In genomic region chr6:45728674-45729073, GRCh38 we compare ENCODE assay signal across 1 cellular context.
TF ChIP-seq lines count a peak whose summit lies in the region.

No MANE protein-coding gene starts in this region.

TF ChIP-seq in SK-N-SH treated with all-trans-retinoic acid at 6 μM for 48 hours, 23 proteins besides CTCF, POLR2A, EP300 and RAD21 (continued from another document):
- TF ChIP-seq CSRNP3 (CRISPR knock-in tag; IDR thresholded peaks at IDR 0.05) (no peak), ARNTL (CRISPR knock-in tag; IDR thresholded peaks at IDR 0.05; ENCODE audit: borderline replicate concordance, low read depth) (no peak), PPARA (CRISPR knock-in tag; IDR thresholded peaks at IDR 0.05; ENCODE audit: borderline replicate concordance) (no peak), ZC3H10 (CRISPR knock-in tag; IDR thresholded peaks at IDR 0.05) (no peak)
TF ChIP-seq in SK-N-SH treated with all-trans-retinoic acid at 6 μM for 48 hours: peak in this region for 0.
